ENCODE assay signal across 22 cellular contexts in genomic region chr11:64999478-64999877, GRCh38. TPM values are rescaled to one million over a fixed set of nuclear protein-coding genes. Genes with fewer than 3 reads are reported as not detected.
"Had no signal": no experiment of that assay in that cellular context is flagged by ENCODE, and none has a peak within 500 bp of the region (broad histone marks: within the 10 kb centered on the region; RNA-seq: fewer than 3 reads in every experiment).

No MANE protein-coding gene starts in this region.

- H3K27me3 ChIP-seq: cardiac muscle cell, thyroid gland had no signal

- ATAC-seq: lower lobe of right lung had no signal

- H3K27ac Mint-ChIP-seq: activated CD4-positive, alpha-beta T cell treated with anti-CD3 and anti-CD28 coated beads, Interleukin-2, amount 10 ng/mL, durations not matched to agents 7 days and 5 days; activated naive CD4-positive, alpha-beta T cell treated with anti-CD3 and anti-CD28 coated beads for 36 hours; nephron progenitor cell had no signal

- H3K36me3 ChIP-seq: cardiac muscle cell, lower lobe of right lung, thyroid gland had no signal

- H3K9me3 Mint-ChIP-seq: activated CD4-positive, alpha-beta T cell treated with anti-CD3 and anti-CD28 coated beads, Interleukin-2, amount 10 ng/mL, durations not matched to agents 7 days and 5 days; activated naive CD4-positive, alpha-beta T cell treated with anti-CD3 and anti-CD28 coated beads for 36 hours; nephron progenitor cell; T-helper 1 cell treated with Interleukin-12 subunit alpha and Interleukin-12 subunit beta and Interleukin-4 antibody, amounts not matched to agents 30 μg/mL and 1 μg/mL, for 36 hours had no signal

- H3K27me3 Mint-ChIP-seq: activated CD4-positive, alpha-beta T cell treated with anti-CD3 and anti-CD28 coated beads, Interleukin-2, amount 10 ng/mL, durations not matched to agents 7 days and 5 days had no signal

- DNase-seq: activated CD4-positive, alpha-beta T cell treated with anti-CD3 and anti-CD28 coated beads, Interleukin-2, amount 10 ng/mL, durations not matched to agents 7 days and 5 days; activated naive CD4-positive, alpha-beta T cell treated with anti-CD3 and anti-CD28 coated beads for 36 hours; activated T-cell treated with anti-CD3 and anti-CD28 coated beads, Interleukin-2, amount 50 U/mL, for 1 hour; dermis blood vessel endothelial cell; foreskin fibroblast; hippocampal formation; lower lobe of right lung; nephron progenitor cell; occipital lobe; retina; stimulated activated CD4-positive, alpha-beta T cell treated with anti-CD3 and anti-CD28 coated beads, Interleukin-2, amount 100 ng/mL, for 24 hours; stimulated activated naive CD4-positive, alpha-beta T cell treated with Interleukin-2 at 50 U/mL for 16 hours; thyroid gland had no signal

- H3K9me3 ChIP-seq: lower lobe of right lung, thyroid gland had no signal

- H3K27ac ChIP-seq: cardiac muscle cell, lower lobe of right lung, thyroid gland had no signal

- FAIRE-seq: islet of Langerhans, urothelium cell line had no signal

- H3K4me3 ChIP-seq: cardiac muscle cell, lower lobe of right lung, thyroid gland had no signal

- H3K4me3 Mint-ChIP-seq: activated CD4-positive, alpha-beta T cell treated with anti-CD3 and anti-CD28 coated beads, Interleukin-2, amount 10 ng/mL, durations not matched to agents 7 days and 5 days; activated naive CD4-positive, alpha-beta T cell treated with anti-CD3 and anti-CD28 coated beads for 36 hours; nephron progenitor cell; T-helper 1 cell treated with Interleukin-12 subunit alpha and Interleukin-12 subunit beta and Interleukin-4 antibody, amounts not matched to agents 30 μg/mL and 1 μg/mL, for 36 hours had no signal

RNA-seq across cellular contexts. Expression of gene BATF2, which starts 2.7 kb away (rescaled TPM):
- total RNA-seq: activated naive CD4-positive, alpha-beta T cell treated with anti-CD3 and anti-CD28 coated beads for 36 hours; chondrocyte; occipital lobe had no signal
- polyA plus RNA-seq: cardiac muscle cell had no signal

RNA-seq across cellular contexts. Expression of gene MAJIN, which starts 27.6 kb away (rescaled TPM):
- total RNA-seq: cardiac muscle cell, chondrocyte, glomerular endothelial cell, lower lobe of right lung, mesenteric fat pad, occipital lobe, posterior vena cava, subcutaneous adipose tissue had no signal
